24 cellular contexts compared by ENCODE assay signal in genomic region chr6:37126961-37127360, GRCh38. TPM values are rescaled to one million over a fixed set of nuclear protein-coding genes. Genes with fewer than 3 reads are reported as not detected.
A peak's percentile ranks its signal among the peaks of the same experiment; 100 is the strongest.
DNase-seq lines count a peak whose midpoint lies in the region; ATAC-seq and TF ChIP-seq lines count a peak whose summit lies in the region.
"Had no signal": no experiment of that assay in that cellular context is flagged by ENCODE, and none has a peak within 500 bp of the region (broad histone marks: within the 10 kb centered on the region; RNA-seq: fewer than 3 reads in every experiment).

No MANE protein-coding gene starts in this region.

- no peak overlapping the region for H3K4me3 ChIP-seq in RWPE2 (ENCODE audit: severe bottlenecking)
- H3K4me3 ChIP-seq in MM.1S (ENCODE audit: low read length): no peak overlapping the region
- H3K4me3 ChIP-seq: dorsolateral prefrontal cortex, gastroesophageal sphincter, ovary, tibial artery had no signal

- no peak overlapping the region for H4K91ac ChIP-seq in H9 (ENCODE audit: insufficient read length, low read depth, low read length)

- H3F3A ChIP-seq in MM.1S (ENCODE audit: insufficient read depth, low read length): no peaks in the 10 kb centered on the region

- H4K20me1 ChIP-seq in H9 (ENCODE audit: control insufficient read depth, insufficient read depth, insufficient read length): no peaks in the 10 kb centered on the region
- no peaks in the 10 kb centered on the region for H4K20me1 ChIP-seq in MM.1S (ENCODE audit: insufficient read depth, low read length)

- H3K27ac ChIP-seq in H9 (ENCODE audit: insufficient read length, low read depth, low read length): peak overlapping the region; percentile 78
- H3K27ac ChIP-seq in RWPE2 (ENCODE audit: poor library complexity, severe bottlenecking): peak overlapping the region; percentile 90
- H3K27ac ChIP-seq in epithelial cell of prostate: peak overlapping the region; percentile 50
- no peak overlapping the region for H3K27ac ChIP-seq in MM.1S (ENCODE audit: low read length)
- H3K27ac ChIP-seq: dorsolateral prefrontal cortex, gastroesophageal sphincter, ovary, tibial artery had no signal

- ATAC-seq in RWPE2 (ENCODE audit: low read depth): no peak
- ATAC-seq: esophagus mucosa, gastroesophageal sphincter had no signal

- H3K79me1 ChIP-seq in H9 (ENCODE audit: insufficient read depth, low read depth, low read length, poor library complexity, severe bottlenecking): peaks cover 5% of the 10 kb centered on the region

- H2BK20ac ChIP-seq in H9 (ENCODE audit: low read depth, low read length, poor library complexity, severe bottlenecking): no peak overlapping the region

- no peak overlapping the region for H3K23ac ChIP-seq in H9 (ENCODE audit: insufficient read length, low read depth, low read length)

- H3K36me3 Mint-ChIP-seq in H9 (ENCODE audit: insufficient read depth in 1 of 3, low read depth in 3 of 3) (peaks cover 15 to 26% (median 18%) of the 10 kb centered on the region in 3 experiments), mesothelial cell of epicardium (no peaks in the 10 kb centered on the region)
- H3K36me3 Mint-ChIP-seq: CD8-positive, alpha-beta memory T cell had no signal

- peaks cover 12% of the 10 kb centered on the region for H3K4me1 ChIP-seq in H9 (ENCODE audit: insufficient read depth, low read length)
- peaks cover 40% of the 10 kb centered on the region for H3K4me1 ChIP-seq in RWPE2 (ENCODE audit: insufficient read depth, poor library complexity, severe bottlenecking)
- H3K4me1 ChIP-seq in MM.1S (ENCODE audit: low read length): no peaks in the 10 kb centered on the region

- no peak overlapping the region for H3K9ac ChIP-seq in H9 (ENCODE audit: extremely low read depth, insufficient read length, low read length)
- H3K9ac ChIP-seq in MM.1S (ENCODE audit: low read length): no peak overlapping the region

- no peak overlapping the region for H3K4ac ChIP-seq in H9 (ENCODE audit: low read depth, low read length)

- H3K4me2 ChIP-seq in H9 (ENCODE audit: insufficient read depth, insufficient read length, low read length) (no peak overlapping the region), MM.1S (ENCODE audit: low read depth, low read length) (no peak overlapping the region)

- H2BK15ac ChIP-seq in H9 (ENCODE audit: low read depth, low read length): no peak overlapping the region

- no peak overlapping the region for H2BK12ac ChIP-seq in H9 (ENCODE audit: insufficient read length, low read depth, low read length)

- TF ChIP-seq CTCF in H9 (conservative IDR thresholded peaks at IDR 0.05): no peak
- TF ChIP-seq CTCF in RWPE2 (IDR thresholded peaks at IDR 0.05; ENCODE audit: poor library complexity, severe bottlenecking): no peak
- no peak for TF ChIP-seq CTCF in mesothelial cell of epicardium (IDR thresholded peaks at IDR 0.05; ENCODE audit: unreplicated experiment)
- no peak for TF ChIP-seq CTCF in MM.1S (IDR thresholded peaks at IDR 0.05; ENCODE audit: low read length)

- no peak overlapping the region for H3K14ac ChIP-seq in H9 (ENCODE audit: insufficient read depth, low read length)

- WGBS in H9 (ENCODE audit: extremely low coverage, insufficient read length, low lambda C conversion rate): no CpG with 5 or more reads among the region's 1 CpG

- no peak overlapping the region for H2AFZ ChIP-seq in H9 (ENCODE audit: low read length)
- no peak overlapping the region for H2AFZ ChIP-seq in MM.1S (ENCODE audit: low read length)

- no peak overlapping the region for H2BK120ac ChIP-seq in H9 (ENCODE audit: low read depth, low read length, poor library complexity, severe bottlenecking)

- no peaks in the 10 kb centered on the region for H3K27me3 ChIP-seq in H9 (ENCODE audit: insufficient read depth, low read length)
- H3K27me3 ChIP-seq in RWPE2 (ENCODE audit: insufficient read depth, poor library complexity, severe bottlenecking): no peaks in the 10 kb centered on the region
- H3K27me3 ChIP-seq in MM.1S (replicated peaks; ENCODE audit: insufficient read depth, low read length): no peaks in the 10 kb centered on the region
- H3K27me3 ChIP-seq: gastroesophageal sphincter, ovary had no signal

- peak overlapping the region in 1 of 2 experiments; percentile 31; a peak in 1 of 5 replicates for H3K4me3 Mint-ChIP-seq in H9
- no peak overlapping the region for H3K4me3 Mint-ChIP-seq in mesothelial cell of epicardium
- H3K4me3 Mint-ChIP-seq: activated CD4-positive, alpha-beta T cell treated with anti-CD3 and anti-CD28 coated beads, Interleukin-2, amount 10 ng/mL, durations not matched to agents 24 days and 14 days had no signal

- no peaks in the 10 kb centered on the region for H3K9me2 ChIP-seq in MM.1S (replicated peaks; ENCODE audit: insufficient read depth, low read length)

- no peak overlapping the region for H4K8ac ChIP-seq in H9 (replicated peaks; ENCODE audit: insufficient read length, low read depth, low read length)

- H3K36me3 ChIP-seq in RWPE2 (ENCODE audit: low read depth) (no peaks in the 10 kb centered on the region), MM.1S (replicated peaks; ENCODE audit: insufficient read depth, low read length) (no peaks in the 10 kb centered on the region)
- H3K36me3 ChIP-seq: gastroesophageal sphincter, ovary, tibial artery had no signal

- no peak overlapping the region for H2BK5ac ChIP-seq in H9 (ENCODE audit: insufficient read length, low read length)

- H3K4me1 Mint-ChIP-seq in H9: peaks cover 62 to 80% of the 10 kb centered on the region in 2 experiments
- H3K4me1 Mint-ChIP-seq in mesothelial cell of epicardium: peaks cover 58% of the 10 kb centered on the region

- H3K56ac ChIP-seq in H9 (ENCODE audit: insufficient read length, low read depth, low read length): no peak overlapping the region

- peak overlapping the region; percentile 29 to 100 (median 99) for H3K27ac Mint-ChIP-seq in H9
- peak overlapping the region; percentile 99 for H3K27ac Mint-ChIP-seq in mesothelial cell of epicardium
- H3K27ac Mint-ChIP-seq: activated CD4-positive, alpha-beta T cell treated with anti-CD3 and anti-CD28 coated beads, Interleukin-2, amount 10 ng/mL, durations not matched to agents 24 days and 14 days had no signal

- H3K9me3 Mint-ChIP-seq in H9 (no peaks in the 10 kb centered on the region), mesothelial cell of epicardium (no peaks in the 10 kb centered on the region)
- H3K9me3 Mint-ChIP-seq: activated CD4-positive, alpha-beta T cell treated with anti-CD3 and anti-CD28 coated beads, Interleukin-2, amount 10 ng/mL, durations not matched to agents 24 days and 14 days; CD8-positive, alpha-beta memory T cell had no signal

- H3K9me3 ChIP-seq in H9 (ENCODE audit: control insufficient read depth, low read depth, low read length): no peaks in the 10 kb centered on the region
- no peaks in the 10 kb centered on the region for H3K9me3 ChIP-seq in RWPE2 (ENCODE audit: severe bottlenecking)
- no peaks in the 10 kb centered on the region for H3K9me3 ChIP-seq in MM.1S (replicated peaks; ENCODE audit: insufficient read depth, low read length)
- H3K9me3 ChIP-seq: gastroesophageal sphincter, ovary, tibial artery had no signal

- H3T11ph ChIP-seq in H9 (ENCODE audit: low read length): no peak overlapping the region

- H3K79me2 ChIP-seq in H9 (ENCODE audit: insufficient read depth, low read length) (peaks cover 2% of the 10 kb centered on the region; the same call in 1 of the 2 replicates), MM.1S (ENCODE audit: low read length) (no peaks in the 10 kb centered on the region)

- peak overlapping the region; percentile 92 for H2AK5ac ChIP-seq in H9 (ENCODE audit: insufficient read length, low read length)

- H3K27me3 Mint-ChIP-seq in H9 (ENCODE audit: low read depth) (no peaks in the 10 kb centered on the region), mesothelial cell of epicardium (ENCODE audit: low read depth) (no peaks in the 10 kb centered on the region)

- H3K23me2 ChIP-seq in H9 (ENCODE audit: insufficient read length, low read depth, low read length, poor library complexity, severe bottlenecking): peaks cover 8% of the 10 kb centered on the region

- H3K18ac ChIP-seq in H9 (ENCODE audit: insufficient read length, low read depth, low read length): no peak overlapping the region

- no peak overlapping the region for H4K5ac ChIP-seq in H9 (ENCODE audit: insufficient read length, low read depth, low read length)

- DNase-seq in H9 (no peak), RWPE2 (ENCODE audit: low spot score) (no peak), epithelial cell of prostate (ENCODE audit: low read depth, low spot score) (no peak), mesothelial cell of epicardium (ENCODE audit: low spot score in 2 of 2, unreplicated experiment in 2 of 2) (no peak), MM.1S (no peak), pons (ENCODE audit: low spot score) (no peak), SKM-1 treated with dmso at 0.1 percent for 144 hours (lab: John Stamatoyannopoulos, UW; ENCODE audit: unreplicated experiment) (no peak), NCI-H510A treated with DMSO at 0.1 percent for 48 hours (lab: John Stamatoyannopoulos, UW) (no peak)
- DNase-seq: activated CD4-positive, alpha-beta T cell treated with anti-CD3 and anti-CD28 coated beads, Interleukin-2, amount 10 ng/mL, durations not matched to agents 24 days and 14 days; activated CD8-positive, alpha-beta memory T cell treated with anti-CD3 and anti-CD28 coated beads, Interleukin-2, amount 50 U/mL, for 4 hours; CD8-positive, alpha-beta memory T cell; DND-41; dorsolateral prefrontal cortex; Kasumi-1; left ventricle myocardium superior; NCI-H1417; NCI-H2171 treated with DMSO at 0.1 percent for 48 hours; NCI-H774; ovary; stimulated activated CD4-positive, alpha-beta T cell treated with anti-CD3 and anti-CD28 coated beads, Interleukin-1b, Interleukin-23, amount 100 ng/mL, for 48 hours; stimulated activated naive CD4-positive, alpha-beta T cell treated with Interleukin-2 at 50 U/mL for 16 hours; tibial artery had no signal

RNA-seq across cellular contexts. Expression of gene PIM1, which starts 43.0 kb away (rescaled TPM):
- 46.7 and 47.5 TPM in 2 replicates for total RNA-seq in H9 (2021)
- 26.2 to 30.3 TPM (median 28.6 TPM) in 3 replicates for total RNA-seq in mesothelial cell of epicardium
